In genomic region chr3:40452562-40452875, GRCh38 we compare ENCODE assay signal across 8 cellular contexts. TPM values are rescaled to one million over a fixed set of nuclear protein-coding genes. Genes with fewer than 3 reads are reported as not detected.
DNase-seq lines count a peak whose midpoint lies in the region; ATAC-seq and TF ChIP-seq lines count a peak whose summit lies in the region.

No MANE protein-coding gene starts in this region.

- peaks cover 4% of the 10 kb centered on the region for H3K27me3 Mint-ChIP-seq in activated naive CD4-positive, alpha-beta T cell treated with anti-CD3 and anti-CD28 coated beads, Interleukin-2, amount 10 ng/mL, durations not matched to agents 7 days and 5 days
- H3K27me3 Mint-ChIP-seq in brain (peaks cover 6% of the 10 kb centered on the region), memory B cell (no peaks in the 10 kb centered on the region)

- TF ChIP-seq EP300 in upper lobe of left lung (IDR thresholded peaks at IDR 0.05) = no peak

- WGBS in upper lobe of left lung, 2 donors = 0% methylated on average over 2 to 7 of the region's 7 CpGs

- no peaks in the 10 kb centered on the region for H3K9me3 Mint-ChIP-seq in activated naive CD4-positive, alpha-beta T cell treated with anti-CD3 and anti-CD28 coated beads, Interleukin-2, amount 10 ng/mL, durations not matched to agents 7 days and 5 days
- H3K9me3 Mint-ChIP-seq in brain (peaks cover 0 to 4% (median 0%) of the 10 kb centered on the region in 5 experiments), memory B cell (no peaks in the 10 kb centered on the region)

- peaks cover 0 to 4% (median 0%) of the 10 kb centered on the region in 4 donors for H3K36me3 ChIP-seq in upper lobe of left lung

- TF ChIP-seq CTCF in brain (conservative IDR thresholded peaks at IDR 0.05) (no peak), upper lobe of left lung (IDR thresholded peaks at IDR 0.05) (no peak)

- H3K9me3 ChIP-seq in upper lobe of left lung = no peaks in the 10 kb centered on the region

- no peak for TF ChIP-seq POLR2A in upper lobe of left lung (IDR thresholded peaks at IDR 0.05)

- DNase-seq in activated naive CD4-positive, alpha-beta T cell treated with anti-CD3 and anti-CD28 coated beads, Interleukin-2, amount 10 ng/mL, durations not matched to agents 7 days and 5 days = no peak
- DNase-seq in activated naive CD4-positive, alpha-beta T cell treated with anti-CD3 and anti-CD28 coated beads, Interleukin-2, amount 50 U/mL, for 16 hours = no peak
- no peak for DNase-seq in memory B cell (ENCODE audit: low spot score in 2 of 2)
- no peak for DNase-seq in upper lobe of left lung
- no peak for DNase-seq in activated gamma-delta T cell treated with Interleukin-2 at 50 U/mL for 16 hours

- H3K4me1 ChIP-seq in upper lobe of left lung = peaks cover 10 to 24% (median 20%) of the 10 kb centered on the region in 4 donors

- H3K27me3 ChIP-seq in upper lobe of left lung = no peaks in the 10 kb centered on the region

- no peak for ATAC-seq in memory B cell (ENCODE audit: low read depth)
- no peak for ATAC-seq in upper lobe of left lung (ENCODE audit: low FRiP score in 2 of 2)
- no peak for ATAC-seq in GM19395 (IDR thresholded peaks at IDR 0.05; ENCODE audit: unreplicated experiment)
- ATAC-seq in HG02885 (IDR thresholded peaks at IDR 0.05; ENCODE audit: poor library complexity, unreplicated experiment) = no peak

- no peaks in the 10 kb centered on the region for H3K36me3 Mint-ChIP-seq in activated naive CD4-positive, alpha-beta T cell treated with anti-CD3 and anti-CD28 coated beads, Interleukin-2, amount 10 ng/mL, durations not matched to agents 7 days and 5 days
- H3K36me3 Mint-ChIP-seq in brain (no peaks in the 10 kb centered on the region), memory B cell (peaks cover 9% of the 10 kb centered on the region)

- peaks cover 50% of the 10 kb centered on the region for H3K4me1 Mint-ChIP-seq in activated naive CD4-positive, alpha-beta T cell treated with anti-CD3 and anti-CD28 coated beads, Interleukin-2, amount 10 ng/mL, durations not matched to agents 7 days and 5 days
- H3K4me1 Mint-ChIP-seq in brain (peaks cover 62% of the 10 kb centered on the region), memory B cell (peaks cover 12% of the 10 kb centered on the region)

- H3K4me3 Mint-ChIP-seq in activated naive CD4-positive, alpha-beta T cell treated with anti-CD3 and anti-CD28 coated beads, Interleukin-2, amount 10 ng/mL, durations not matched to agents 7 days and 5 days = peak overlapping the region; percentile 87
- H3K4me3 Mint-ChIP-seq in brain (peak overlapping the region; percentile 94 to 100 (median 98)), memory B cell (peak overlapping the region; percentile 87)

- peak overlapping the region; percentile 57 to 70 (median 62) for H3K4me3 ChIP-seq in upper lobe of left lung

- H3K27ac ChIP-seq in upper lobe of left lung = peak overlapping the region; percentile 84 to 94 (median 93)

- CTCF ChIA-PET in activated naive CD4-positive, alpha-beta T cell treated with anti-CD3 and anti-CD28 coated beads, Interleukin-2, amount 10 ng/mL, durations not matched to agents 7 days and 5 days (lab: Charles Lee) = interaction anchor here (0.9 kb wide), 1 partner anchor 126 kb away, joined by 4 read pairs; no protein-coding TSS in a partner anchor

- H3K27ac Mint-ChIP-seq in activated naive CD4-positive, alpha-beta T cell treated with anti-CD3 and anti-CD28 coated beads, Interleukin-2, amount 10 ng/mL, durations not matched to agents 7 days and 5 days = peak overlapping the region; percentile 98
- H3K27ac Mint-ChIP-seq in brain (peak overlapping the region; percentile 95 to 99 (median 98)), memory B cell (peak overlapping the region; percentile 97)

RNA-seq across cellular contexts. Expression of gene RPL14, which starts 4.6 kb away (rescaled TPM):
- polyA plus RNA-seq in brain (ENCODE audit: insufficient read depth, low read depth, low replicate concordance) = 635 TPM
- 1,000 to 10,000 TPM in 2 of 6 donors, 100 to 1,000 TPM in 4; 173 to 1,676 (median 348) TPM for total RNA-seq in upper lobe of left lung

RNA-seq across cellular contexts. Expression of gene ZNF619, which starts 24.4 kb away (rescaled TPM):
- 1.8 TPM for polyA plus RNA-seq in brain (ENCODE audit: insufficient read depth, low read depth, low replicate concordance)
- total RNA-seq in upper lobe of left lung = 10 to 100 TPM in 1 of 6 donors, 1 to 10 TPM in 5; 4.4 to 10.5 (median 5.9) TPM

RNA-seq across cellular contexts. Expression of gene ZNF620, which starts 53.3 kb away (rescaled TPM):
- polyA plus RNA-seq in brain (ENCODE audit: insufficient read depth, low read depth, low replicate concordance) = 3.5 TPM
- total RNA-seq in upper lobe of left lung = 1 to 10 TPM; 2.1 to 9.6 (median 5.3) TPM
